In the genomic region with DNA sequence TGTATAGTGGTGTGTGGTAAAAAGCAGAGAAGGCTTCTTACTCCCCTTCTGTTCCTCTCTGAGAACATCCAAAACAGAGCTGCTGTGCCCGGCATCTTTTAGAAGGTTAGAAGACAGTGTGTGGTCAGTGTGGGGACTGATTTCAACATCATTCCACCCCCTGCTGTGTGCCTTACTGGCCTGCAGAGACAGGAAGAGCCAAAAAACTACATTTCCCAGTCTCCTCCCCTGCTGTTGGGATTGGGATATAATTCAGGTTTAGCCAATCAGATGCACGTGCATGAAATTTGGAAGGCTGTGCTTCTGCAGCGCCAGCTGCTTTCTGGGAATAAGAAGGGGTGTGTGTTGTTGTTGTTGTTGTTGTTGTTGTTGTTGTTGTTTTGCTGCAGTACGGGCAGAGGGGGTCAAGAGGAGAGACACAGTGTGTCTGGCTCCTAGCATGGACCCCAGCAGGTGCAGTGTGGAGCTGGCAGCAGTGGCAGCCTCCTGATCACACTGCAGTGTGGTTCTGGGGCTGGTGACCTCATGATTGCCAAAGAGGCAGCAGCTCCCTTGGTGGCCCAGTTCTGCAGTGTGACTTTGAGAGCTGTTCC, we compare ENCODE assay signal across 9 cellular contexts.
DNase-seq lines count a peak whose midpoint lies in the region; ATAC-seq and TF ChIP-seq lines count a peak whose summit lies in the region.
"Had no signal": no experiment of that assay in that cellular context is flagged by ENCODE, and none has a peak within 500 bp of the region (broad histone marks: within the 10 kb centered on the region; RNA-seq: fewer than 3 reads in every experiment).

No MANE protein-coding gene starts in this region.

- no peak for TF ChIP-seq RAD21 in Ishikawa (IDR thresholded peaks at IDR 0.05; ENCODE audit: low read depth)

- no peak for TF ChIP-seq EP300 in Ishikawa (IDR thresholded peaks at IDR 0.05; ENCODE audit: borderline replicate concordance)
- no peak for TF ChIP-seq EP300 in transverse colon (IDR thresholded peaks at IDR 0.05; ENCODE audit: low read depth)

- intact Hi-C loops in transverse colon (cut with DNase I; ENCODE audit: low total_unique reads), result no loop called here

- DNase-seq in cardiac fibroblast (ENCODE audit: low read depth in 2 of 2) (peak; percentile 85 to 87), left lobe of liver (ENCODE audit: low spot score) (no peak), transverse colon (no peak)
- no peak for DNase-seq in activated naive CD8-positive, alpha-beta T cell treated with anti-CD3 and anti-CD28 coated beads, Interleukin-2, amount 50 U/mL, for 24 hours
- DNase-seq in stimulated activated CD4-positive, alpha-beta T cell treated with anti-CD3 and anti-CD28 coated beads, Interleukin-4, amount 100 ng/mL, for 4 hours, result no peak
- DNase-seq: activated CD4-positive, alpha-beta T cell treated with anti-CD3 and anti-CD28 coated beads, Interleukin-2, amount 10 ng/mL, durations not matched to agents 24 days and 14 days had no signal

- peak overlapping the region; percentile 68 to 76 (median 74) for H3K27ac ChIP-seq in transverse colon
- H3K27ac ChIP-seq: tibial artery had no signal

- 30 to 52% methylated on average over 2 to 4 of the region's 4 CpGs for WGBS in transverse colon (ENCODE audit: low coverage in 1 of 2), 2 donors

- no peaks in the 10 kb centered on the region for H3K9me3 ChIP-seq in transverse colon
- H3K9me3 ChIP-seq: tibial artery had no signal

- peak; percentile 28 for TF ChIP-seq CTCF in cardiac fibroblast (IDR thresholded peaks at IDR 0.05; ENCODE audit: low read depth, low read length)
- TF ChIP-seq CTCF in transverse colon (IDR thresholded peaks at IDR 0.05), result no peak

- in situ Hi-C loops in transverse colon (cut with MboI; ENCODE audit: low pct_ligation_motif_present in 1 of 4, low pct_unique_long_range_greater_than_20kb in 1 of 4, low sequenced_read_pairs in 3 of 4), result no loop called here

- TF ChIP-seq POLR2A in transverse colon (IDR thresholded peaks at IDR 0.05), result no peak

- H3K27me3 Mint-ChIP-seq in activated naive CD8-positive, alpha-beta T cell treated with anti-CD3 and anti-CD28 coated beads, Interleukin-2, amount 50 U/mL, for 24 hours, result peaks cover 2% of the 10 kb centered on the region
- H3K27me3 Mint-ChIP-seq: activated CD4-positive, alpha-beta T cell treated with anti-CD3 and anti-CD28 coated beads, Interleukin-2, amount 10 ng/mL, durations not matched to agents 24 days and 14 days had no signal

- peaks cover 9% of the 10 kb centered on the region for H3K4me1 Mint-ChIP-seq in activated naive CD8-positive, alpha-beta T cell treated with anti-CD3 and anti-CD28 coated beads, Interleukin-2, amount 50 U/mL, for 24 hours

- no peaks in the 10 kb centered on the region for H3K9me3 Mint-ChIP-seq in activated naive CD8-positive, alpha-beta T cell treated with anti-CD3 and anti-CD28 coated beads, Interleukin-2, amount 50 U/mL, for 24 hours
- H3K9me3 Mint-ChIP-seq: activated CD4-positive, alpha-beta T cell treated with anti-CD3 and anti-CD28 coated beads, Interleukin-2, amount 10 ng/mL, durations not matched to agents 24 days and 14 days had no signal

- no peak overlapping the region for H3K27ac Mint-ChIP-seq in activated naive CD8-positive, alpha-beta T cell treated with anti-CD3 and anti-CD28 coated beads, Interleukin-2, amount 50 U/mL, for 24 hours
- H3K27ac Mint-ChIP-seq: activated CD4-positive, alpha-beta T cell treated with anti-CD3 and anti-CD28 coated beads, Interleukin-2, amount 10 ng/mL, durations not matched to agents 24 days and 14 days had no signal

- peaks cover 8 to 41% (median 32%) of the 10 kb centered on the region in 4 donors for H3K4me1 ChIP-seq in transverse colon

- ATAC-seq in left lobe of liver (peak; percentile 64), GM18868 (IDR thresholded peaks at IDR 0.05; ENCODE audit: unreplicated experiment) (no peak)
- no peak for ATAC-seq in activated naive CD8-positive, alpha-beta T cell treated with anti-CD3 and anti-CD28 coated beads, Interleukin-2, amount 50 U/mL, for 24 hours

- no peaks in the 10 kb centered on the region for H3K36me3 ChIP-seq in transverse colon
- H3K36me3 ChIP-seq: tibial artery had no signal

- no peaks in the 10 kb centered on the region for H3K27me3 ChIP-seq in transverse colon
- H3K27me3 ChIP-seq: tibial artery had no signal

- H3K4me3 ChIP-seq in cardiac fibroblast (replicated peaks in 1 of 2; ENCODE audit: low read depth in 2 of 2, low read length in 2 of 2), result no peak overlapping the region
- no peak overlapping the region for H3K4me3 ChIP-seq in transverse colon
- H3K4me3 ChIP-seq: tibial artery had no signal

- no peak overlapping the region for H3K4me3 Mint-ChIP-seq in activated naive CD8-positive, alpha-beta T cell treated with anti-CD3 and anti-CD28 coated beads, Interleukin-2, amount 50 U/mL, for 24 hours
- H3K4me3 Mint-ChIP-seq: activated CD4-positive, alpha-beta T cell treated with anti-CD3 and anti-CD28 coated beads, Interleukin-2, amount 10 ng/mL, durations not matched to agents 24 days and 14 days had no signal

- no peaks in the 10 kb centered on the region for H3K36me3 Mint-ChIP-seq in activated naive CD8-positive, alpha-beta T cell treated with anti-CD3 and anti-CD28 coated beads, Interleukin-2, amount 50 U/mL, for 24 hours (ENCODE audit: low read depth)

TF ChIP-seq in Ishikawa, 13 proteins besides CTCF, POLR2A, EP300 and RAD21:
- TF ChIP-seq CEBPB (IDR thresholded peaks at IDR 0.05) (peak; percentile 78), CREB1 (IDR thresholded peaks at IDR 0.05; ENCODE audit: low read depth) (no peak), FOXM1 (IDR thresholded peaks at IDR 0.05; ENCODE audit: borderline replicate concordance, low read depth) (no peak)

Comparison
In these comparisons a context has a peak if more than half of its experiments do, and no peak if none do; other contexts are left out.
1. DNase-seq: peak in cardiac fibroblast (2 of 2); none in left lobe of liver (single experiment), transverse colon (single experiment), activated naive CD8-positive, alpha-beta T cell treated with anti-CD3 and anti-CD28 coated beads, Interleukin-2, amount 50 U/mL, for 24 hours (single experiment) and stimulated activated CD4-positive, alpha-beta T cell treated with anti-CD3 and anti-CD28 coated beads, Interleukin-4, amount 100 ng/mL, for 4 hours (0 of 2).